In the genomic region with DNA sequence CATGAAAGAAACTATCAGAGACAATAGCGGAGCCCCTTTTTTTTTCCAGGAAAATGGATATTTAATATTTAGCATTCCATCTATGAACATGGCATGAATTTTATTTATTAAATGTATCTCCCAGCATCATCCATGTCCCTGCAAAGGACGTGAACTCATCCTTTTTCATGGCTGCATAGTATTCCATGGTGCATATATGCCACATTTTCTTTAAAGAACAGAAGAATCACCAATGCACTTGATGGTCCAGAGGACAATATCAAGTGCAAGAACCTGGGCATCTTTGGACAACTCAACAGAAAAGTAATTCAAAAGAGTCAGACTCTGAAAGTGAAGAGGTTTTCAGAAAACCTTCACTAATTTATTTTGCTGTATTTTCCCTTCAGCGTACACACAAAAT, we compare ENCODE assay signal across 28 cellular contexts.
"Had no signal": no experiment of that assay in that cellular context is flagged by ENCODE, and none has a peak within 500 bp of the region (broad histone marks: within the 10 kb centered on the region; RNA-seq: fewer than 3 reads in every experiment).

No MANE protein-coding gene starts in this region.

- H3K27ac ChIP-seq: colonic mucosa, coronary artery, dorsolateral prefrontal cortex, epithelial cell of prostate, esophagus muscularis mucosa, esophagus squamous epithelium, foreskin keratinocyte, gastrocnemius medialis, gastroesophageal sphincter, heart left ventricle, heart right ventricle, hepatocyte had no signal

- H3K4me1 ChIP-seq: colonic mucosa, esophagus muscularis mucosa, esophagus squamous epithelium, gastrocnemius medialis, gastroesophageal sphincter, heart left ventricle, heart right ventricle had no signal

- H3K4me3 ChIP-seq: colonic mucosa, coronary artery, dorsolateral prefrontal cortex, esophagus muscularis mucosa, esophagus squamous epithelium, gastrocnemius medialis, gastroesophageal sphincter, heart left ventricle, heart right ventricle, hepatocyte had no signal

- H3K4me2 ChIP-seq: hepatocyte had no signal

- DNase-seq: colonic mucosa; cortex of kidney; dermis blood vessel endothelial cell; dorsolateral prefrontal cortex; effector CD4-positive, alpha-beta T cell; effector CD8-positive, alpha-beta T cell; effector memory CD4-positive, alpha-beta T cell; effector memory CD8-positive, alpha-beta T cell; endodermal cell; erythroblast; esophagus squamous epithelium; foreskin fibroblast; foreskin keratinocyte; foreskin melanocyte; gastrocnemius medialis; glutamatergic neuron; head of caudate nucleus; heart left ventricle; heart right ventricle had no signal

- H2AFZ ChIP-seq: hepatocyte had no signal

- H3K9me3 ChIP-seq: colonic mucosa, esophagus squamous epithelium, gastrocnemius medialis had no signal

- ATAC-seq: effector memory CD8-positive, alpha-beta T cell; esophagus mucosa; foreskin keratinocyte; gastrocnemius medialis; gastroesophageal sphincter; heart left ventricle; heart right ventricle had no signal

- H3K27me3 ChIP-seq: colonic mucosa, dorsolateral prefrontal cortex, esophagus muscularis mucosa, esophagus squamous epithelium, foreskin keratinocyte, gastroesophageal sphincter, heart left ventricle, hepatocyte had no signal

- H3K36me3 ChIP-seq: colonic mucosa, esophagus muscularis mucosa, esophagus squamous epithelium, gastrocnemius medialis, gastroesophageal sphincter, heart left ventricle, heart right ventricle had no signal

- FAIRE-seq: endometrium, endothelial cell of umbilical vein, frontal cortex had no signal

- H3K79me2 ChIP-seq: hepatocyte had no signal
